In the genomic region with DNA sequence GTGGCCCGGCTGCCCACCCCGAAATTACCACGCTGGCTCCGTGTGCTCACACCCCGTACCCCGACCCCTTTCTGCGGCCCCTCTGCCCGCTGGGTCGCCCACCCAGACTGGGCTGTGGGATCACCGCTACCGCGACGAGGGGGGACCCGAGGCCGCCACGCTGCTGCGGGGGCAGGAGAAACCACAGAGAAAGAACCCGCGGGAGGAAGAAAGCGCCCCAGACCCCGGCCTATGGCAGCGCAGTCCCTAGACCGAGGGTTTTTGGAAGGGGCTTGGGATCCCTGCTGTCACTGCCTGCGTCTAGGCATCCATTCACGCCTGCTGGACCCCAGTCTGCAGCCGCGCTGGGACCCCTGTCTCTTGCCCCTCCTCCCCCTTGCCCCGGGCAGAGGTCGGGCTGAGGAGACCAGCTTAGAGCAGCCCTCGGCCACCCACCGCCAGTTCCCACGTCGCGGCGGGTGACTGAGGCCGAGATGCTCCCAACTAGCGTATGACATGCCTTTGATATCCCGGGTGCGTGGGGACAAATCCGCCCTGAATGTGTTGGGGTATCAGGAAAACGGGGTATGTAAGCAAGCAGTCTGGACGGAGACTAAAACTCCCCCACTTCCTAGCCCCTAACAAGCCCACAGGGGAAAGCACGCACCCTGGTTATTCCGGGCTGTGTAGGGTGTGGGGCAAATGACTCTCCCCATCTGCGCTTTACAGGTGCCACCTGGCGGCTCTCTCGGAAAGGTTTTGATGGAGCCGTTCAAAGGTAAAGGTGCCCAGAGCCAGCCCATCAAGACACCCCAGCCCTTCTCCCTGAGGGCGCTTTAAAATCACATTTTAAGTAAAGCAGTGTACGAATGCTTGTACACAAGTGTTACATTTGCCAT, we compare ENCODE assay signal across 8 cellular contexts. TPM values are rescaled to one million over a fixed set of nuclear protein-coding genes. Genes with fewer than 3 reads are reported as not detected.
DNase-seq lines count a peak whose midpoint lies in the region; ATAC-seq and TF ChIP-seq lines count a peak whose summit lies in the region.

No MANE protein-coding gene starts in this region.

- H3K36me3 Mint-ChIP-seq in activated CD4-positive, alpha-beta T cell treated with anti-CD3 and anti-CD28 coated beads, Interleukin-2, amount 10 ng/mL, durations not matched to agents 24 days and 14 days (ENCODE audit: low read depth): no peaks in the 10 kb centered on the region

- H2AFZ ChIP-seq in MM.1S (ENCODE audit: low read length): peak overlapping the region; percentile 90

- 2 to 3% methylated on average over 39 to 50 of the region's 50 CpGs for WGBS in lung, 2 donors

- H3K4me1 ChIP-seq in MM.1S (ENCODE audit: low read length) (no peaks in the 10 kb centered on the region), colonic mucosa (no peaks in the 10 kb centered on the region), lung (ENCODE audit: control insufficient read depth in 2 of 2, insufficient read depth in 2 of 2, low read length in 2 of 2) (peaks cover 0 to 8% of the 10 kb centered on the region in 2 donors)

- intact Hi-C loops in activated CD4-positive, alpha-beta T cell treated with anti-CD3 and anti-CD28 coated beads, Interleukin-2, amount 10 ng/mL, durations not matched to agents 24 days and 14 days (cut with micrococcal nuclease): loop anchor here (1.0 to 10.0 kb wide), 11 partner anchors 30 to 1210 kb away; a partner anchor contains a TSS
- intact Hi-C loops in colonic mucosa (cut with DNase I): loop anchor here (5.0 to 10.0 kb wide), 2 partner anchors 720 to 982 kb away; no protein-coding TSS in a partner anchor

- H3K4me1 Mint-ChIP-seq in activated CD4-positive, alpha-beta T cell treated with anti-CD3 and anti-CD28 coated beads, Interleukin-2, amount 10 ng/mL, durations not matched to agents 24 days and 14 days: peaks cover 18% of the 10 kb centered on the region

- peak; percentile 56 for ATAC-seq in GM19468 (IDR thresholded peaks at IDR 0.05; ENCODE audit: extremely low read depth, unreplicated experiment)
- ATAC-seq in lung (ENCODE audit: insufficient read depth, low FRiP score): peak; percentile 60

- H3K4me3 ChIP-seq in MM.1S (ENCODE audit: low read length) (peak overlapping the region; percentile 69), colonic mucosa (peak overlapping the region; percentile 60), lung (peak overlapping the region; percentile 61)

- no peaks in the 10 kb centered on the region for H3K36me3 ChIP-seq in MM.1S (replicated peaks; ENCODE audit: insufficient read depth, low read length)
- no peaks in the 10 kb centered on the region for H3K36me3 ChIP-seq in colonic mucosa
- H3K36me3 ChIP-seq in lung (ENCODE audit: control insufficient read depth in 2 of 2, insufficient read depth in 2 of 2, low read length in 2 of 2): no peaks in the 10 kb centered on the region

- H3K27ac ChIP-seq in MM.1S (ENCODE audit: low read length) (no peak overlapping the region), colonic mucosa (no peak overlapping the region), lung (ENCODE audit: low read depth in 1 of 2, low read length in 1 of 2) (peak overlapping the region; percentile 21 to 89)

- no peak overlapping the region for H3K9ac ChIP-seq in MM.1S (ENCODE audit: low read length)
- H3K9ac ChIP-seq in colonic mucosa (ENCODE audit: low read depth in 2 of 2, low read length in 2 of 2): peak overlapping the region; percentile 27 to 41

- H4K20me1 ChIP-seq in MM.1S (ENCODE audit: insufficient read depth, low read length): no peaks in the 10 kb centered on the region

- 0 out of 2 replicates have a peak, but pooled peaks cover 7% of the 10 kb centered on the region for H3K27me3 ChIP-seq in MM.1S (replicated peaks; ENCODE audit: insufficient read depth, low read length)
- H3K27me3 ChIP-seq in colonic mucosa: no peaks in the 10 kb centered on the region
- H3K27me3 ChIP-seq in lung (ENCODE audit: control insufficient read depth, insufficient read depth): no peaks in the 10 kb centered on the region

- TF ChIP-seq CTCF in MM.1S (IDR thresholded peaks at IDR 0.05; ENCODE audit: low read length): peak; percentile 75
- TF ChIP-seq CTCF in colonic mucosa (IDR thresholded peaks at IDR 0.05): peak; percentile 36
- no peak for TF ChIP-seq CTCF in lung (IDR thresholded peaks at IDR 0.05; ENCODE audit: control extremely low read depth, extremely low read depth)

- H3K9me3 ChIP-seq in MM.1S (replicated peaks; ENCODE audit: insufficient read depth, low read length) (no peaks in the 10 kb centered on the region), colonic mucosa (no peaks in the 10 kb centered on the region), lung (ENCODE audit: control insufficient read depth in 2 of 2, insufficient read depth in 1 of 2, low read length in 1 of 2) (no peaks in the 10 kb centered on the region)

- no peaks in the 10 kb centered on the region for H3K9me3 Mint-ChIP-seq in activated CD4-positive, alpha-beta T cell treated with anti-CD3 and anti-CD28 coated beads, Interleukin-2, amount 10 ng/mL, durations not matched to agents 24 days and 14 days

- H3K4me3 Mint-ChIP-seq in activated CD4-positive, alpha-beta T cell treated with anti-CD3 and anti-CD28 coated beads, Interleukin-2, amount 10 ng/mL, durations not matched to agents 24 days and 14 days: peak overlapping the region; percentile 95

- peaks cover 22% of the 10 kb centered on the region for H3K27me3 Mint-ChIP-seq in activated CD4-positive, alpha-beta T cell treated with anti-CD3 and anti-CD28 coated beads, Interleukin-2, amount 10 ng/mL, durations not matched to agents 24 days and 14 days

- peak overlapping the region; percentile 100 for H3K4me2 ChIP-seq in MM.1S (ENCODE audit: low read depth, low read length)

- no peaks in the 10 kb centered on the region for H3K79me2 ChIP-seq in MM.1S (ENCODE audit: low read length)

- no peaks in the 10 kb centered on the region for H3F3A ChIP-seq in MM.1S (ENCODE audit: insufficient read depth, low read length)

- H3K27ac Mint-ChIP-seq in activated CD4-positive, alpha-beta T cell treated with anti-CD3 and anti-CD28 coated beads, Interleukin-2, amount 10 ng/mL, durations not matched to agents 24 days and 14 days: peak overlapping the region; percentile 89

- H3K9me2 ChIP-seq in MM.1S (replicated peaks; ENCODE audit: insufficient read depth, low read length): no peaks in the 10 kb centered on the region

- peak; percentile 12 for DNase-seq in AG20443 (ENCODE audit: low spot score)
- DNase-seq in MM.1S: peak; percentile 75
- peak; percentile 92 for DNase-seq in activated CD4-positive, alpha-beta T cell treated with anti-CD3 and anti-CD28 coated beads, Interleukin-2, amount 10 ng/mL, durations not matched to agents 24 days and 14 days
- peak; percentile 78 for DNase-seq in colonic mucosa
- no peak for DNase-seq in lung (ENCODE audit: low spot score)
- DNase-seq in stimulated activated CD8-positive, alpha-beta memory T cell treated with anti-CD3 and anti-CD28 coated beads, Interleukin-15, amount 100 ng/mL, for 1 hour (ENCODE audit: low read depth): peak; percentile 50
- DNase-seq in A172 (ENCODE audit: low spot score): no peak

RNA-seq across cellular contexts. Expression of a gene that starts 0.9 kb away (rescaled TPM):
- 39.8 and 42.5 TPM in 2 replicates for total RNA-seq in activated CD4-positive, alpha-beta T cell treated with anti-CD3 and anti-CD28 coated beads, Interleukin-2, amount 10 ng/mL, durations not matched to agents 24 days and 14 days
- total RNA-seq in colonic mucosa: 10 to 100 TPM; 10.0 to 14.1 TPM
- total RNA-seq in lung: 10 to 100 TPM in 1 of 2 donors, 1 to 10 TPM in 1; 8.1 to 32.6 TPM
- 1 to 10 TPM; 2.4 to 3.1 TPM for polyA plus RNA-seq in lung
- 31.8 and 42.4 TPM in 2 replicates for total RNA-seq in A172 (2014; rRNA removed; shearing (Covaris generic))

Comparison
In these comparisons a context has a peak if more than half of its experiments do, and no peak if none do; other contexts are left out.
1. DNase-seq: peak in AG20443 (single experiment), MM.1S (single experiment), activated CD4-positive, alpha-beta T cell treated with anti-CD3 and anti-CD28 coated beads, Interleukin-2, amount 10 ng/mL, durations not matched to agents 24 days and 14 days (single experiment), colonic mucosa (single experiment) and stimulated activated CD8-positive, alpha-beta memory T cell treated with anti-CD3 and anti-CD28 coated beads, Interleukin-15, amount 100 ng/mL, for 1 hour (single experiment); none in lung (single experiment) and A172 (single experiment).
2. H3K27ac ChIP-seq: peak in lung (2 of 2); none in MM.1S (single experiment) and colonic mucosa (single experiment).
3. Peak in every context shown above with its lines, with median percentiles within 50 percentile points of each other: H3K4me3 ChIP-seq.